9 cellular contexts compared by ENCODE assay signal in genomic region chr3:45943207-45943846, GRCh38. TPM values are rescaled to one million over a fixed set of nuclear protein-coding genes. Genes with fewer than 3 reads are reported as not detected.
DNase-seq lines count a peak whose midpoint lies in the region; ATAC-seq and TF ChIP-seq lines count a peak whose summit lies in the region.
"Had no signal": no experiment of that assay in that cellular context is flagged by ENCODE, and none has a peak within 500 bp of the region (broad histone marks: within the 10 kb centered on the region; RNA-seq: fewer than 3 reads in every experiment).

CXCR6 (plus strand) TSS chr3:45943464; CDS start chr3:45946482, 3,018 bp downstream.

- no peaks in the 10 kb centered on the region for H3K27me3 Mint-ChIP-seq in T-helper 1 cell treated with Interleukin-12 subunit alpha and Interleukin-12 subunit beta and Interleukin-4 antibody, amounts not matched to agents 30 μg/mL and 1 μg/mL, for 36 hours (ENCODE audit: low read depth)
- no peaks in the 10 kb centered on the region for H3K27me3 Mint-ChIP-seq in activated T-cell treated with anti-CD3 and anti-CD28 coated beads, Interleukin-2, amount 50 U/mL, for 4 hours (ENCODE audit: low read depth)
- no peaks in the 10 kb centered on the region for H3K27me3 Mint-ChIP-seq in naive thymus-derived CD4-positive, alpha-beta T cell
- no peaks in the 10 kb centered on the region for H3K27me3 Mint-ChIP-seq in progenitor cell of endocrine pancreas

- peak within 1 kb of the TSS; percentile 95 for H3K27ac Mint-ChIP-seq in T-helper 1 cell treated with Interleukin-12 subunit alpha and Interleukin-12 subunit beta and Interleukin-4 antibody, amounts not matched to agents 30 μg/mL and 1 μg/mL, for 36 hours
- peak within 1 kb of the TSS in 6 of 9 donors; percentile 6 to 79 (median 52) for H3K27ac Mint-ChIP-seq in naive thymus-derived CD4-positive, alpha-beta T cell
- no peak within 1 kb of the TSS for H3K27ac Mint-ChIP-seq in progenitor cell of endocrine pancreas

- peak within 1 kb of the TSS; percentile 29 for H3K4me3 ChIP-seq in naive thymus-derived CD4-positive, alpha-beta T cell (ENCODE audit: low read length)
- H3K4me3 ChIP-seq in H7 (ENCODE audit: insufficient read depth, low read depth, low read length): no peak within 1 kb of the TSS

- POLR2A ChIA-PET in naive thymus-derived CD4-positive, alpha-beta T cell (lab: Charles Lee): interaction anchor here (0.6 to 4.0 kb wide), 2 partner anchors 135 to 138 kb away, joined by 3 to 17 read pairs; no protein-coding TSS in a partner anchor

- H3K9me3 Mint-ChIP-seq in T-helper 1 cell treated with Interleukin-12 subunit alpha and Interleukin-12 subunit beta and Interleukin-4 antibody, amounts not matched to agents 30 μg/mL and 1 μg/mL, for 36 hours: peaks cover 13% of the 10 kb centered on the region
- H3K9me3 Mint-ChIP-seq in activated T-cell treated with anti-CD3 and anti-CD28 coated beads, Interleukin-2, amount 50 U/mL, for 4 hours: no peaks in the 10 kb centered on the region
- peaks cover 0 to 10% (median 0%) of the 10 kb centered on the region in 11 donors for H3K9me3 Mint-ChIP-seq in naive thymus-derived CD4-positive, alpha-beta T cell
- no peaks in the 10 kb centered on the region for H3K9me3 Mint-ChIP-seq in progenitor cell of endocrine pancreas (ENCODE audit: low read depth)

- CTCF ChIA-PET in naive thymus-derived CD4-positive, alpha-beta T cell (lab: Charles Lee): interaction anchor here (0.5 to 19.0 kb wide), 4 partner anchors 31 to 414 kb away, joined by 3 to 336 read pairs (median 3); no protein-coding TSS in a partner anchor

- peaks cover 83% of the 10 kb centered on the region for H3K4me1 Mint-ChIP-seq in T-helper 1 cell treated with Interleukin-12 subunit alpha and Interleukin-12 subunit beta and Interleukin-4 antibody, amounts not matched to agents 30 μg/mL and 1 μg/mL, for 36 hours (ENCODE audit: low read depth)
- H3K4me1 Mint-ChIP-seq in activated T-cell treated with anti-CD3 and anti-CD28 coated beads, Interleukin-2, amount 50 U/mL, for 4 hours (ENCODE audit: low read depth): peaks cover 73% of the 10 kb centered on the region
- peaks cover 22 to 78% (median 39%) of the 10 kb centered on the region in 7 donors for H3K4me1 Mint-ChIP-seq in naive thymus-derived CD4-positive, alpha-beta T cell
- H3K4me1 Mint-ChIP-seq in progenitor cell of endocrine pancreas (ENCODE audit: low read depth): peaks cover 15% of the 10 kb centered on the region

- H3K36me3 Mint-ChIP-seq in T-helper 1 cell treated with Interleukin-12 subunit alpha and Interleukin-12 subunit beta and Interleukin-4 antibody, amounts not matched to agents 30 μg/mL and 1 μg/mL, for 36 hours (ENCODE audit: low read depth): peaks cover 73% of the 10 kb centered on the region
- H3K36me3 Mint-ChIP-seq in activated T-cell treated with anti-CD3 and anti-CD28 coated beads, Interleukin-2, amount 50 U/mL, for 4 hours (ENCODE audit: insufficient read depth): peaks cover 27% of the 10 kb centered on the region
- peaks cover 3 to 67% (median 32%) of the 10 kb centered on the region in 5 donors for H3K36me3 Mint-ChIP-seq in naive thymus-derived CD4-positive, alpha-beta T cell
- H3K36me3 Mint-ChIP-seq in progenitor cell of endocrine pancreas (ENCODE audit: insufficient read depth): peaks cover 11% of the 10 kb centered on the region

- intact Hi-C loops in naive thymus-derived CD4-positive, alpha-beta T cell (cut with micrococcal nuclease): loop anchor here (1.0 to 2.0 kb wide), 4 partner anchors 19 to 136 kb away; partner anchors contain the start of gene FYCO1 (in 1 of the 2)

- H3K4me3 Mint-ChIP-seq in T-helper 1 cell treated with Interleukin-12 subunit alpha and Interleukin-12 subunit beta and Interleukin-4 antibody, amounts not matched to agents 30 μg/mL and 1 μg/mL, for 36 hours: peak within 1 kb of the TSS; percentile 90
- H3K4me3 Mint-ChIP-seq in activated T-cell treated with anti-CD3 and anti-CD28 coated beads, Interleukin-2, amount 50 U/mL, for 4 hours: peak within 1 kb of the TSS; percentile 57
- peak within 1 kb of the TSS in 9 of 10 donors; percentile 9 to 82 (median 37) for H3K4me3 Mint-ChIP-seq in naive thymus-derived CD4-positive, alpha-beta T cell
- H3K4me3 Mint-ChIP-seq in progenitor cell of endocrine pancreas (ENCODE audit: low read depth): no peak within 1 kb of the TSS

- no peak within 1 kb of the TSS for H3K27ac ChIP-seq in naive thymus-derived CD4-positive, alpha-beta T cell (ENCODE audit: low read depth, low read length)

- H3K9me3 ChIP-seq in naive thymus-derived CD4-positive, alpha-beta T cell (ENCODE audit: control insufficient read depth in 2 of 3, low read length in 3 of 3): no peaks in the 10 kb centered on the region

- TF ChIP-seq CTCF in progenitor cell of endocrine pancreas (IDR thresholded peaks at IDR 0.05; ENCODE audit: unreplicated experiment): no peak

- H3K4me1 ChIP-seq in naive thymus-derived CD4-positive, alpha-beta T cell (ENCODE audit: control insufficient read depth in 2 of 2, insufficient read depth in 2 of 2, low read length in 2 of 2): peaks cover 19 to 76% of the 10 kb centered on the region in 2 donors

- H3K36me3 ChIP-seq in naive thymus-derived CD4-positive, alpha-beta T cell (ENCODE audit: control insufficient read depth in 2 of 3, insufficient read depth in 3 of 3, low read length in 3 of 3): peaks cover 0 to 36% (median 7%) of the 10 kb centered on the region in 3 experiments
- peaks cover 17% of the 10 kb centered on the region for H3K36me3 ChIP-seq in H7 (replicated peaks; ENCODE audit: control insufficient read depth, insufficient read depth, low read length)

- no peaks in the 10 kb centered on the region for H3K27me3 ChIP-seq in naive thymus-derived CD4-positive, alpha-beta T cell (ENCODE audit: control insufficient read depth in 2 of 2, insufficient read depth in 2 of 2, low read length in 2 of 2)
- H3K27me3 ChIP-seq in H7 (ENCODE audit: control insufficient read depth, insufficient read depth, low read length): no peaks in the 10 kb centered on the region

- peak; percentile 85 for ATAC-seq in activated T-cell treated with anti-CD3 and anti-CD28 coated beads, Interleukin-2, amount 50 U/mL, for 4 hours
- ATAC-seq in naive thymus-derived CD4-positive, alpha-beta T cell: peak; percentile 67
- ATAC-seq in GM21526 (IDR thresholded peaks at IDR 0.05; ENCODE audit: low FRiP score, unreplicated experiment): no peak

- DNase-seq in activated T-cell treated with anti-CD3 and anti-CD28 coated beads, Interleukin-2, amount 50 U/mL, for 4 hours: peak; percentile 37
- DNase-seq in naive thymus-derived CD4-positive, alpha-beta T cell: peak in 8 of 9 donors; percentile 31 to 59 (median 42)
- DNase-seq in stimulated activated CD8-positive, alpha-beta memory T cell treated with anti-CD3 and anti-CD28 coated beads, Interleukin-7, amount 100 ng/mL, for 4 hours (ENCODE audit: low read depth in 2 of 2): peak; percentile 36 to 50
- DNase-seq in progenitor cell of endocrine pancreas (ENCODE audit: low spot score, unreplicated experiment) (no peak), H7 (no peak)
- DNase-seq: DMS79 treated with DMSO at 0.1 percent for 48 hours, NCI-H146 had no signal

RNA-seq across cellular contexts. Expression of gene CXCR6, which starts in this region (rescaled TPM):
- total RNA-seq in activated T-cell treated with anti-CD3 and anti-CD28 coated beads, Interleukin-2, amount 50 U/mL, for 4 hours: 1 to 10 TPM; 1.4 to 2.6 (median 1.6) TPM
- 10 to 100 TPM in 1 of 5 experiments, 1 to 10 TPM in 1, under 1 TPM in 2, not detected in 1; 0.19 to 33.7 (median 0.75) TPM for total RNA-seq in naive thymus-derived CD4-positive, alpha-beta T cell
- under 1 TPM; 0.12 to 0.18 TPM for polyA plus RNA-seq in naive thymus-derived CD4-positive, alpha-beta T cell
- not detected in 2 replicates for total RNA-seq in progenitor cell of endocrine pancreas
- not detected in 2 replicates for total RNA-seq in H7 (2014; rRNA removed; shearing (Covaris generic))

Comparison
In these comparisons a context has a peak if more than half of its experiments do, and no peak if none do; other contexts are left out.
1. DNase-seq: peak in activated T-cell treated with anti-CD3 and anti-CD28 coated beads, Interleukin-2, amount 50 U/mL, for 4 hours (single experiment), naive thymus-derived CD4-positive, alpha-beta T cell (8 of 9) and stimulated activated CD8-positive, alpha-beta memory T cell treated with anti-CD3 and anti-CD28 coated beads, Interleukin-7, amount 100 ng/mL, for 4 hours (2 of 2); none in progenitor cell of endocrine pancreas (single experiment) and H7 (single experiment).